ENCODE assay signal across 19 cellular contexts in the genomic region with DNA sequence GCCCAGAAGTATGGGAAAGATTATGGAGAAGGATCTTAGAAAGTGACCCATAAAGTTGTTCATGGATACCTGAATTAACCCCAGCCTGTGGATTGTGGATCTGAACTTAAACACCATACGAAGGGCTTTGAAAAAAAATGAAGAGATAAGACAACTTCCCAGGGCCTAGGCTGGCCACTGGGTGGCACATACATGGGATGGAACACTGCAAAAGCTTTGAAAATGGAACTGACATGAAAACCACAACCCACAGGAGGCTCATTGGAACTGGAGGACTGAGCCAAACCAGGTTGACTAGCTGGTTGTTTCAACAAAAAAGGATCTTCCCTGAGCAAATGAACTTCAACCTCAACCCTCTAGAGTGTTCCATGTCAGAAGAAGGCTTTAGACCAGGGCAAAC. TPM values are rescaled to one million over a fixed set of nuclear protein-coding genes. Genes with fewer than 3 reads are reported as not detected.
DNase-seq lines count a peak whose midpoint lies in the region; ATAC-seq and TF ChIP-seq lines count a peak whose summit lies in the region.
"Had no signal": no experiment of that assay in that cellular context is flagged by ENCODE, and none has a peak within 500 bp of the region (broad histone marks: within the 10 kb centered on the region; RNA-seq: fewer than 3 reads in every experiment).

No MANE protein-coding gene starts in this region.

- no peaks in the 10 kb centered on the region for H3K36me3 Mint-ChIP-seq in WTC11
- peaks cover 1% of the 10 kb centered on the region for H3K36me3 Mint-ChIP-seq in neural progenitor cell
- H3K36me3 Mint-ChIP-seq: brain, natural killer cell had no signal

- POLR2A ChIA-PET in WTC11 (lab: Charles Lee) (no interaction called here), RWPE1 (lab: Yijun Ruan, JAX; ENCODE audit: low non-redundant PET) (no interaction called here)

- no peaks in the 10 kb centered on the region for H3K9me3 Mint-ChIP-seq in WTC11
- no peaks in the 10 kb centered on the region for H3K9me3 Mint-ChIP-seq in neural progenitor cell
- H3K9me3 Mint-ChIP-seq: activated T-helper 2 cell treated with anti-CD3 and anti-CD28 coated beads, Interferon-gamma antibody, Interleukin-2, Interleukin-4, amounts not matched to agents 10 μg/mL and 5 μg/mL and 100 μg/mL, durations not matched to agents 14 hours and 24 hours and 36 hours; brain; natural killer cell had no signal

- H3K27me3 Mint-ChIP-seq in WTC11 (ENCODE audit: low read depth) = no peaks in the 10 kb centered on the region
- no peaks in the 10 kb centered on the region for H3K27me3 Mint-ChIP-seq in neural progenitor cell (ENCODE audit: insufficient read depth, low read depth)
- H3K27me3 Mint-ChIP-seq: brain had no signal

- in situ Hi-C loops in ACHN (cut with HindIII; ENCODE audit: low pct_ligation_motif_present, low pct_unique_long_range_greater_than_20kb, low sequenced_read_pairs) = no loop called here

- H2AFZ ChIP-seq in Loucy (ENCODE audit: low read length) (no peak overlapping the region), neural progenitor cell (replicated peaks) (no peak overlapping the region)
- H2AFZ ChIP-seq: GM23248 had no signal

- H3K79me2 ChIP-seq in Loucy (ENCODE audit: insufficient read depth, low read length) (no peaks in the 10 kb centered on the region), neural progenitor cell (ENCODE audit: low read depth) (no peaks in the 10 kb centered on the region)

- H4K20me1 ChIP-seq in Loucy (ENCODE audit: insufficient read depth, low read length, poor library complexity, severe bottlenecking) (no peaks in the 10 kb centered on the region), neural progenitor cell (ENCODE audit: low read depth) (no peaks in the 10 kb centered on the region)

- no peak overlapping the region for H3K27ac ChIP-seq in neural progenitor cell
- H3K27ac ChIP-seq in RWPE1 = no peak overlapping the region
- H3K27ac ChIP-seq: GM23248, SK-N-MC had no signal

- no peaks in the 10 kb centered on the region for H3K27me3 ChIP-seq in Loucy (ENCODE audit: insufficient read depth, low read length, poor library complexity, severe bottlenecking)
- H3K27me3 ChIP-seq in neural progenitor cell = no peaks in the 10 kb centered on the region
- H3K27me3 ChIP-seq: sigmoid colon had no signal

- no peak overlapping the region for H3K9ac ChIP-seq in Loucy (ENCODE audit: low read depth, low read length, poor library complexity, severe bottlenecking)
- no peak overlapping the region for H3K9ac ChIP-seq in neural progenitor cell
- H3K9ac ChIP-seq: GM23248 had no signal

- H3K27ac Mint-ChIP-seq in WTC11 = no peak overlapping the region
- H3K27ac Mint-ChIP-seq in neural progenitor cell = no peak overlapping the region
- H3K27ac Mint-ChIP-seq: activated T-helper 2 cell treated with anti-CD3 and anti-CD28 coated beads, Interferon-gamma antibody, Interleukin-2, Interleukin-4, amounts not matched to agents 10 μg/mL and 5 μg/mL and 100 μg/mL, durations not matched to agents 14 hours and 24 hours and 36 hours; natural killer cell had no signal

- H3F3A ChIP-seq in Loucy (ENCODE audit: low read depth) = no peaks in the 10 kb centered on the region
- H3F3A ChIP-seq in neural progenitor cell (ENCODE audit: low read depth) = no peaks in the 10 kb centered on the region

- H3K9me2 ChIP-seq in Loucy (replicated peaks; ENCODE audit: low read depth, low read length) = no peaks in the 10 kb centered on the region

- H3K4me3 Mint-ChIP-seq in WTC11 (no peak overlapping the region), neural progenitor cell (no peak overlapping the region)
- H3K4me3 Mint-ChIP-seq: brain, natural killer cell had no signal

- TF ChIP-seq CTCF in GM12864 (IDR thresholded peaks at IDR 0.05; ENCODE audit: low read depth, low read length, missing control alignments) = peak; percentile 7
- peak; percentile 65 for TF ChIP-seq CTCF in Loucy (conservative IDR thresholded peaks at IDR 0.05; ENCODE audit: low read length)
- TF ChIP-seq CTCF in WTC11 (IDR thresholded peaks at IDR 0.05) = no peak
- TF ChIP-seq CTCF in neural progenitor cell (IDR thresholded peaks at IDR 0.05) = peak; percentile 13
- no peak for TF ChIP-seq CTCF in RWPE1 (conservative IDR thresholded peaks at IDR 0.05; ENCODE audit: low read depth)

- H3K4me3 ChIP-seq in GM12864 (ENCODE audit: low read depth, low read length) (no peak overlapping the region), Loucy (ENCODE audit: low read length, poor library complexity, severe bottlenecking) (no peak overlapping the region), neural progenitor cell (no peak overlapping the region)
- H3K4me3 ChIP-seq: GM23248, sigmoid colon, SK-N-MC had no signal

- H3K4me1 ChIP-seq in Loucy (ENCODE audit: insufficient read depth, low read length, poor library complexity, severe bottlenecking) (peaks cover 6% of the 10 kb centered on the region), neural progenitor cell (no peaks in the 10 kb centered on the region)

- DNase-seq in GM12864 (ENCODE audit: low read depth) (no peak), WTC11 (ENCODE audit: low spot score) (no peak), neural progenitor cell (ENCODE audit: low spot score) (no peak), RWPE1 (ENCODE audit: low spot score) (no peak), ACHN (no peak), GOT3 (lab: John Stamatoyannopoulos, UW) (no peak)
- DNase-seq: activated CD4-positive, alpha-beta T cell treated with anti-CD3 and anti-CD28 coated beads, Interleukin-2, amount 50 U/mL, for 4 hours; COR-L47; glutamatergic neuron; kidney glomerular epithelial cell; natural killer cell; NCI-H526 treated with DMSO at 0.1 percent for 48 hours; sigmoid colon had no signal

- no peaks in the 10 kb centered on the region for H3K4me1 Mint-ChIP-seq in WTC11
- H3K4me1 Mint-ChIP-seq in neural progenitor cell = peaks cover 15% of the 10 kb centered on the region

- H3K36me3 ChIP-seq in Loucy (ENCODE audit: insufficient read depth, low read length) (no peaks in the 10 kb centered on the region), neural progenitor cell (no peaks in the 10 kb centered on the region)
- H3K36me3 ChIP-seq: sigmoid colon had no signal

- ATAC-seq in WTC11 (0 out of 2 replicates have a peak, but pooled peaks have one; percentile 22), GM21723 (IDR thresholded peaks at IDR 0.05; ENCODE audit: unreplicated experiment) (no peak)
- ATAC-seq: natural killer cell had no signal

- H3K9me3 ChIP-seq in Loucy (ENCODE audit: insufficient read depth, low read depth, low read length) (no peaks in the 10 kb centered on the region), neural progenitor cell (ENCODE audit: low read depth) (no peaks in the 10 kb centered on the region)
- H3K9me3 ChIP-seq: sigmoid colon had no signal

- H3K4me2 ChIP-seq in Loucy (ENCODE audit: low read depth, low read length, poor library complexity, severe bottlenecking) (peak overlapping the region; percentile 8), neural progenitor cell (no peak overlapping the region)

- CTCF ChIA-PET in WTC11 (lab: Charles Lee) = interaction anchor here (1.1 kb wide), 1 partner anchor 55 kb away, joined by 4 read pairs; no protein-coding TSS in a partner anchor
- CTCF ChIA-PET in RWPE1 (lab: Yijun Ruan, JAX) = no interaction called here

TF ChIP-seq in WTC11, 78 proteins besides CTCF, POLR2A, EP300 and RAD21 (continues in another document):
- TF ChIP-seq ATF6 (CRISPR knock-in tag; IDR thresholded peaks at IDR 0.05) = no peak
- TF ChIP-seq, protein P1, sequence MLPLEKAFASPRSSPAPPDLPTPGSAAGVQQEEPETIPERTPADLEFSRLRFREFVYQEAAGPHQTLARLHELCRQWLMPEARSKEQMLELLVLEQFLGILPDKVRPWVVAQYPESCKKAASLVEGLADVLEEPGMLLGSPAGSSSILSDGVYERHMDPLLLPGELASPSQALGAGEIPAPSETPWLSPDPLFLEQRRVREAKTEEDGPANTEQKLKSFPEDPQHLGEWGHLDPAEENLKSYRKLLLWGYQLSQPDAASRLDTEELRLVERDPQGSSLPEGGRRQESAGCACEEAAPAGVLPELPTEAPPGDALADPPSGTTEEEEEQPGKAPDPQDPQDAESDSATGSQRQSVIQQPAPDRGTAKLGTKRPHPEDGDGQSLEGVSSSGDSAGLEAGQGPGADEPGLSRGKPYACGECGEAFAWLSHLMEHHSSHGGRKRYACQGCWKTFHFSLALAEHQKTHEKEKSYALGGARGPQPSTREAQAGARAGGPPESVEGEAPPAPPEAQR (CRISPR knock-in tag; IDR thresholded peaks at IDR 0.05) = no peak
- no peak for TF ChIP-seq RORB (CRISPR knock-in tag; IDR thresholded peaks at IDR 0.05)
- TF ChIP-seq, protein P2, sequence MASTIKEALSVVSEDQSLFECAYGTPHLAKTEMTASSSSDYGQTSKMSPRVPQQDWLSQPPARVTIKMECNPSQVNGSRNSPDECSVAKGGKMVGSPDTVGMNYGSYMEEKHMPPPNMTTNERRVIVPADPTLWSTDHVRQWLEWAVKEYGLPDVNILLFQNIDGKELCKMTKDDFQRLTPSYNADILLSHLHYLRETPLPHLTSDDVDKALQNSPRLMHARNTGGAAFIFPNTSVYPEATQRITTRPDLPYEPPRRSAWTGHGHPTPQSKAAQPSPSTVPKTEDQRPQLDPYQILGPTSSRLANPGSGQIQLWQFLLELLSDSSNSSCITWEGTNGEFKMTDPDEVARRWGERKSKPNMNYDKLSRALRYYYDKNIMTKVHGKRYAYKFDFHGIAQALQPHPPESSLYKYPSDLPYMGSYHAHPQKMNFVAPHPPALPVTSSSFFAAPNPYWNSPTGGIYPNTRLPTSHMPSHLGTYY (CRISPR knock-in tag; IDR thresholded peaks at IDR 0.05) = no peak
- TF ChIP-seq ZNF219 (CRISPR knock-in tag; IDR thresholded peaks at IDR 0.05; ENCODE audit: borderline replicate concordance) = no peak
- TF ChIP-seq TEAD4 (CRISPR knock-in tag; IDR thresholded peaks at IDR 0.05) = no peak
- TF ChIP-seq ZBTB21 (CRISPR knock-in tag; IDR thresholded peaks at IDR 0.05; ENCODE audit: borderline replicate concordance) = no peak

RNA-seq across cellular contexts. Expression of gene FMN1, which starts 34.5 kb away (rescaled TPM):
- total RNA-seq in WTC11 (2021) (3.6 to 4.5 TPM (median 4.1 TPM) in 3 replicates), neural progenitor cell (ENCODE audit: low replicate concordance) (2.2 and 5.7 TPM in 2 replicates)

Comparison
In these comparisons a context has a peak if more than half of its experiments do, and no peak if none do; other contexts are left out.
1. CTCF ChIP-seq: peak in GM12864 (single experiment), Loucy (single experiment) and neural progenitor cell (single experiment); none in WTC11 (single experiment) and RWPE1 (single experiment).